Comparison of ENCODE assay signal across 38 cellular contexts in genomic region chr3:47607335-47607734, GRCh38.
"Had no signal": no experiment of that assay in that cellular context is flagged by ENCODE, and none has a peak within 500 bp of the region (broad histone marks: within the 10 kb centered on the region; RNA-seq: fewer than 3 reads in every experiment).

No MANE protein-coding gene starts in this region.

- H3K9me3 ChIP-seq: adrenal gland, body of pancreas, breast epithelium had no signal

- FAIRE-seq: astrocyte, TTC549 had no signal

- H3K27ac ChIP-seq: adrenal gland, body of pancreas, brain microvascular endothelial cell, breast epithelium, WERI-Rb-1 had no signal

- H3K4me3 ChIP-seq: adrenal gland, body of pancreas, breast epithelium had no signal

- H3K27me3 ChIP-seq: adrenal gland, body of pancreas, brain microvascular endothelial cell, breast epithelium had no signal

- ATAC-seq: activated CD4-positive, alpha-beta T cell treated with anti-CD3 and anti-CD28 coated beads for 36 hours; activated CD4-positive, CD25-positive, alpha-beta regulatory T cell treated with anti-CD3 and anti-CD28 coated beads, Interleukin-2, amount 50 U/mL, for 24 hours; activated CD8-positive, alpha-beta T cell treated with anti-CD3 and anti-CD28 coated beads, Interleukin-2, amount 10 ng/mL, durations not matched to agents 7 days and 5 days; activated naive CD4-positive, alpha-beta T cell treated with anti-CD3 and anti-CD28 coated beads, Interleukin-2, amount 50 U/mL, for 72 hours; activated T-cell treated with anti-CD3 and anti-CD28 coated beads, Interleukin-2, amount 50 U/mL, for 4 hours; activated T-cell treated with anti-CD3 and anti-CD28 coated beads, Interleukin-2, amount 50 U/mL, for 72 hours; activated T-helper 17 cell treated with anti-CD3 and anti-CD28 coated beads, Interleukin-2, amount 50 U/mL, for 72 hours; body of pancreas; WTC11 had no signal

- H3K4me1 ChIP-seq: breast epithelium had no signal

- DNase-seq: activated CD4-positive, alpha-beta memory T cell treated with anti-CD3 and anti-CD28 coated beads, Interleukin-2, amount 10 ng/mL, durations not matched to agents 7 days and 5 days; activated CD4-positive, alpha-beta T cell treated with anti-CD3 and anti-CD28 coated beads for 1 hour; activated CD4-positive, alpha-beta T cell treated with anti-CD3 and anti-CD28 coated beads for 36 hours; activated CD4-positive, alpha-beta T cell treated with anti-CD3 and anti-CD28 coated beads for 48 hours; activated CD4-positive, alpha-beta T cell treated with anti-CD3 and anti-CD28 coated beads, Interleukin-2, amount 10 ng/mL, durations not matched to agents 7 days and 5 days; activated CD4-positive, alpha-beta T cell treated with anti-CD3 and anti-CD28 coated beads, Interleukin-2, amount 50 U/mL, for 48 hours; activated CD4-positive, CD25-positive, alpha-beta regulatory T cell; activated CD8-positive, alpha-beta memory T cell treated with anti-CD3 and anti-CD28 coated beads, Interleukin-2, amount 50 U/mL, for 4 hours; activated CD8-positive, alpha-beta T cell treated with anti-CD3 and anti-CD28 coated beads, Interleukin-2, amount 10 ng/mL, durations not matched to agents 7 days and 5 days; activated effector memory CD4-positive, alpha-beta T cell treated with anti-CD3 and anti-CD28 coated beads, Interleukin-2, amount 50 U/mL, for 16 hours; activated gamma-delta T cell treated with Interleukin-2 at 50 U/mL for 16 hours; activated naive CD4-positive, alpha-beta T cell; activated naive CD4-positive, alpha-beta T cell treated with anti-CD3 and anti-CD28 coated beads for 36 hours; activated naive CD4-positive, alpha-beta T cell treated with anti-CD3 and anti-CD28 coated beads, Interleukin-2, amount 50 U/mL, for 16 hours; activated naive CD8-positive, alpha-beta T cell treated with anti-CD3 and anti-CD28 coated beads for 36 hours; activated T-cell treated with anti-CD3 and anti-CD28 coated beads for 4 hours; activated T-cell treated with anti-CD3 and anti-CD28 coated beads, Interleukin-2, amount 50 U/mL, for 1 hour; activated T-cell treated with anti-CD3 and anti-CD28 coated beads, Interleukin-2, amount 50 U/mL, for 4 hours; activated T-cell treated with anti-CD3 and anti-CD28 coated beads, Interleukin-2, amount 50 U/mL, for 72 hours; adrenal gland; amniotic stem cell; aorta; body of pancreas; brain microvascular endothelial cell; caudate nucleus; cerebellar nuclear complex; SW 1271; T-helper 1 cell; T-helper 2 cell; T-helper 9 cell; WERI-Rb-1 had no signal
